ENCODE assay signal across 19 cellular contexts in genomic region chr17:73823684-73824083, GRCh38.
DNase-seq lines count a peak whose midpoint lies in the region; ATAC-seq, FAIRE-seq and TF ChIP-seq lines count a peak whose summit lies in the region.
"Had no signal": no experiment of that assay in that cellular context is flagged by ENCODE, and none has a peak within 500 bp of the region (broad histone marks: within the 10 kb centered on the region; RNA-seq: fewer than 3 reads in every experiment).

No MANE protein-coding gene starts in this region.

- TF ChIP-seq CTCF in HFF-Myc (IDR thresholded peaks at IDR 0.05; ENCODE audit: low read depth, low read length, missing control alignments) (no peak), GM12878 (IDR thresholded peaks at IDR 0.05 in 2 of 3, conservative IDR thresholded peaks at IDR 0.05 in 1 of 3; ENCODE audit: control insufficient read depth in 2 of 3, extremely low read depth in 1 of 3, insufficient read depth in 1 of 3, low read depth in 3 of 3, low read length in 3 of 3) (no peak), sigmoid colon (IDR thresholded peaks at IDR 0.05) (no peak)

- SMC1A ChIA-PET in GM12878 (lab: Charles Lee; ENCODE audit: uncharacterized antibody, unreplicated experiment) = no interaction called here

- no peaks in the 10 kb centered on the region for H3K36me3 ChIP-seq in GM12878 (ENCODE audit: control insufficient read depth in 2 of 2, insufficient read depth in 2 of 2, low read length in 1 of 2)
- H3K36me3 ChIP-seq in sigmoid colon = no peaks in the 10 kb centered on the region
- H3K36me3 ChIP-seq: BLaER1, SJCRH30 had no signal

- H3K27ac ChIP-seq in GM12878 (ENCODE audit: control insufficient read depth, insufficient read depth) = no peak overlapping the region
- H3K27ac ChIP-seq in sigmoid colon = no peak overlapping the region
- H3K27ac ChIP-seq: BLaER1, HL-60, PC-9, SJCRH30 had no signal

- H3K4me1 ChIP-seq in GM12878 (ENCODE audit: control insufficient read depth, insufficient read depth, low read length) = no peaks in the 10 kb centered on the region
- no peaks in the 10 kb centered on the region for H3K4me1 ChIP-seq in sigmoid colon
- H3K4me1 ChIP-seq: SJCRH30 had no signal

- POLR2A ChIA-PET in GM12878 (lab: Charles Lee) = no interaction called here

- H3K4me3 ChIP-seq in HFF-Myc (replicated peaks; ENCODE audit: low read depth, low read length) (no peak overlapping the region), GM12878 (no peak overlapping the region), sigmoid colon (no peak overlapping the region)
- H3K4me3 ChIP-seq: BLaER1, PC-9, SJCRH30 had no signal

- TF ChIP-seq EP300 in GM12878 (IDR thresholded peaks at IDR 0.05; ENCODE audit: borderline replicate concordance in 1 of 2, control insufficient read depth in 1 of 2, low read depth in 2 of 2, low read length in 2 of 2) (no peak), sigmoid colon (IDR thresholded peaks at IDR 0.05) (no peak)

- no peak overlapping the region for H3K4me2 ChIP-seq in GM12878 (ENCODE audit: control insufficient read depth, insufficient read depth)
- H3K4me2 ChIP-seq: BLaER1, PC-9 had no signal

- H3K9ac ChIP-seq in GM12878 (ENCODE audit: control insufficient read depth, insufficient read depth, low read length) = no peak overlapping the region
- H3K9ac ChIP-seq: BLaER1 had no signal

- no peak for TF ChIP-seq RAD21 in GM12878 (IDR thresholded peaks at IDR 0.05; ENCODE audit: insufficient read depth, low read depth, low read length)

- H4K20me1 ChIP-seq in GM12878 (ENCODE audit: control insufficient read depth, insufficient read depth) = no peaks in the 10 kb centered on the region
- H4K20me1 ChIP-seq: BLaER1 had no signal

- in situ Hi-C loops in GM12878 (cut with MboI) = no loop called here

- RAD21 ChIA-PET in GM12878 (lab: Charles Lee; ENCODE audit: unreplicated experiment) = no interaction called here

- no peak for FAIRE-seq in GM12878 (lab: Jason Lieb, UNC)

- no TSS peak for BruUV-seq in GM12878 (replicated peaks; lab: Mats Ljungman, UMichigan)

- intact Hi-C loops in GM12878 (cut with micrococcal nuclease; ENCODE audit: unreplicated experiment) = no loop called here
- intact Hi-C loops in sigmoid colon (cut with DNase I) = no loop called here

- DNase-seq in activated effector memory CD4-positive, alpha-beta T cell treated with anti-CD3 and anti-CD28 coated beads, Interleukin-2, amount 50 U/mL, for 16 hours = peak; percentile 55
- no peak for DNase-seq in activated effector memory CD4-positive, alpha-beta T cell treated with Interleukin-2 at 50 U/mL for 16 hours
- DNase-seq in HFF-Myc (ENCODE audit: extremely low read depth, low read depth) (peak; percentile 5), GM12878 (ENCODE audit: low read depth, low spot score) (no peak), sigmoid colon (peak; percentile 55), superior temporal gyrus (ENCODE audit: extremely low spot score) (no peak)
- DNase-seq: CD8-positive, alpha-beta memory T cell; H7; IMR-90; Karpas-422; NCI-H1417 treated with DMSO at 0.1 percent for 48 hours; NCI-H187 treated with DMSO at 0.1 percent for 48 hours; NCI-H2227 treated with DMSO at 0.1 percent for 48 hours; NCI-H774; PC-9; SJCRH30 had no signal

- 49% methylated on average over 7 of the region's 7 CpGs for WGBS in GM12878 (ENCODE audit: insufficient coverage, insufficient replicate concordance, low lambda C conversion rate, missing lambda C conversion rate)
- WGBS in sigmoid colon, 2 donors = 87 to 89% methylated on average over 7 of the region's 7 CpGs

- no peak for TF ChIP-seq POLR2A in GM12878 (IDR thresholded peaks at IDR 0.05; ENCODE audit: low read depth, low read length)
- TF ChIP-seq POLR2A in sigmoid colon (IDR thresholded peaks at IDR 0.05) = no peak

- no peaks in the 10 kb centered on the region; a peak in 2 of 4 replicates for H3K27me3 ChIP-seq in GM12878 (replicated peaks in 1 of 2; ENCODE audit: control insufficient read depth in 2 of 2, insufficient read depth in 2 of 2, low read length in 1 of 2)
- H3K27me3 ChIP-seq in sigmoid colon = peaks cover 0 to 5% (median 0%) of the 10 kb centered on the region in 3 donors

- ATAC-seq in GM12878 = peak; percentile 30; the same call in 1 of the 3 replicates
- no peak for ATAC-seq in HG03039 (IDR thresholded peaks at IDR 0.05; ENCODE audit: unreplicated experiment)

- H2AFZ ChIP-seq in GM12878 (ENCODE audit: control insufficient read depth, low read depth, low read length) = no peak overlapping the region
- H2AFZ ChIP-seq: PC-9 had no signal

- H3K9me3 ChIP-seq in GM12878 (replicated peaks; ENCODE audit: control insufficient read depth, insufficient read depth, low read length) (no peaks in the 10 kb centered on the region), sigmoid colon (no peaks in the 10 kb centered on the region)
- H3K9me3 ChIP-seq: SJCRH30 had no signal

- CTCF ChIA-PET in GM12878 (lab: Yijun Ruan, JAX) = no interaction called here

- H3K79me2 ChIP-seq in GM12878 (ENCODE audit: control insufficient read depth, insufficient read depth, low read length) = no peaks in the 10 kb centered on the region

TF ChIP-seq in GM12878, 131 proteins besides CTCF, POLR2A, EP300 and RAD21:
- no peak for TF ChIP-seq CBX3 (IDR thresholded peaks at IDR 0.05; ENCODE audit: borderline replicate concordance, low read depth)
- TF ChIP-seq SREBF1 (IDR thresholded peaks at IDR 0.05; ENCODE audit: low read length) = no peak
- TF ChIP-seq ATF7 (IDR thresholded peaks at IDR 0.05; ENCODE audit: low read depth) = no peak
- no peak for TF ChIP-seq ZNF687 (IDR thresholded peaks at IDR 0.05)
- TF ChIP-seq TARDBP (IDR thresholded peaks at IDR 0.05; ENCODE audit: borderline replicate concordance) = no peak
- no peak for TF ChIP-seq BCL11A (IDR thresholded peaks at IDR 0.05; ENCODE audit: low read depth, low read length)
- no peak for TF ChIP-seq MEF2B (IDR thresholded peaks at IDR 0.05; ENCODE audit: partially characterized antibody, poor library complexity, severe bottlenecking)
- TF ChIP-seq CBFB (IDR thresholded peaks at IDR 0.05; ENCODE audit: low read depth) = no peak
- no peak for TF ChIP-seq ZBED1 (IDR thresholded peaks at IDR 0.05; ENCODE audit: borderline replicate concordance)
- no peak for TF ChIP-seq ZZZ3 (IDR thresholded peaks at IDR 0.05; ENCODE audit: control insufficient read depth, insufficient read length, low read depth)
- TF ChIP-seq DPF2 (IDR thresholded peaks at IDR 0.05) = no peak
- TF ChIP-seq NBN (IDR thresholded peaks at IDR 0.05) = no peak
- no peak for TF ChIP-seq ZNF24 (IDR thresholded peaks at IDR 0.05)
- no peak for TF ChIP-seq SRF (IDR thresholded peaks at IDR 0.05; ENCODE audit: low read depth in 2 of 2, low read length in 2 of 2)
- TF ChIP-seq PML (IDR thresholded peaks at IDR 0.05; ENCODE audit: low read length) = no peak
- TF ChIP-seq STAT3 (IDR thresholded peaks at IDR 0.05; ENCODE audit: low read depth, low read length) = no peak
- no peak for TF ChIP-seq ZNF384 (IDR thresholded peaks at IDR 0.05; ENCODE audit: borderline replicate concordance, low read depth, low read length)
- TF ChIP-seq BMI1 (IDR thresholded peaks at IDR 0.05; ENCODE audit: borderline replicate concordance) = no peak

Comparison
In these comparisons a context has a peak if more than half of its experiments do, and no peak if none do; other contexts are left out.
1. DNase-seq: peak in activated effector memory CD4-positive, alpha-beta T cell treated with anti-CD3 and anti-CD28 coated beads, Interleukin-2, amount 50 U/mL, for 16 hours (single experiment), HFF-Myc (single experiment) and sigmoid colon (single experiment); none in activated effector memory CD4-positive, alpha-beta T cell treated with Interleukin-2 at 50 U/mL for 16 hours (single experiment), GM12878 (single experiment) and superior temporal gyrus (single experiment).